Comparison of ENCODE assay signal across 29 cellular contexts in the genomic region with DNA sequence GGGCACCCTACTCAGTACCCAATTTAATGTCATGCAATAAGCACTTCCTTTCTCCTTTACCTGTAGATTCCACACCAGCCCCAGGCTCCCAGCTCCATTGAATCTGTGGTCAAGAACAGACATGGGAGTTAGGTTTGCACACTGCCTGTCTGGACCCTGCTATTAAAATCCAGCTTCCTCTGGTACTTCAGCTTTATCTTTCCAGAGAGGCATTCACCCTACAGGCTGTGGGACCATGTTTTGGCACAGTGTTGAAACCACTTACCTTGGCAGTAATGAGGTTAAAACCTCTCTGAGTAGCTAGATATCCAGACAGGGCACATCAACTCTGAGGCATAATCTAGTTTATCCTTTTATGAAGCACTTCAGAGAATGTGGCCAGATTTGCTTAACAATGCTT.
"Had no signal": no experiment of that assay in that cellular context is flagged by ENCODE, and none has a peak within 500 bp of the region (broad histone marks: within the 10 kb centered on the region; RNA-seq: fewer than 3 reads in every experiment).

No MANE protein-coding gene starts in this region.

- H3K36me3 ChIP-seq: MG63, SJSA1 had no signal

- ATAC-seq: activated CD8-positive, alpha-beta memory T cell treated with anti-CD3 and anti-CD28 coated beads, Interleukin-2, amount 10 ng/mL, durations not matched to agents 7 days and 5 days; activated naive CD8-positive, alpha-beta T cell treated with anti-CD3 and anti-CD28 coated beads, Interleukin-2, amount 50 U/mL, for 24 hours had no signal

- H3K27ac ChIP-seq: SJSA1, VCaP had no signal

- DNase-seq: activated B cell treated with CpG ODN at 0.5 μM for 24 hours; activated CD4-positive, alpha-beta memory T cell treated with anti-CD3 and anti-CD28 coated beads, Interleukin-2, amount 10 ng/mL, durations not matched to agents 7 days and 5 days; activated CD4-positive, alpha-beta T cell treated with anti-CD3 and anti-CD28 coated beads for 4 hours; activated CD4-positive, alpha-beta T cell treated with anti-CD3 and anti-CD28 coated beads, Interleukin-2, amount 50 U/mL, for 1 hour; activated CD4-positive, CD25-positive, alpha-beta regulatory T cell treated with anti-CD3 and anti-CD28 coated beads, Interleukin-2, amount 50 U/mL, for 72 hours; activated CD8-positive, alpha-beta memory T cell treated with anti-CD3 and anti-CD28 coated beads for 24 hours; activated CD8-positive, alpha-beta memory T cell treated with anti-CD3 and anti-CD28 coated beads, Interleukin-2, amount 10 ng/mL, durations not matched to agents 7 days and 5 days; activated CD8-positive, alpha-beta memory T cell treated with anti-CD3 and anti-CD28 coated beads, Interleukin-2, amount 50 U/mL, for 48 hours; activated effector memory CD4-positive, alpha-beta T cell treated with Interleukin-2 at 50 U/mL for 16 hours; activated naive CD4-positive, alpha-beta T cell treated with anti-CD3 and anti-CD28 coated beads, Interleukin-2, amount 10 ng/mL, durations not matched to agents 7 days and 5 days; activated naive CD8-positive, alpha-beta T cell treated with anti-CD3 and anti-CD28 coated beads, Interleukin-2, amount 50 U/mL, for 24 hours; activated T-cell treated with anti-CD3 and anti-CD28 coated beads, Interleukin-2, amount 50 U/mL, for 48 hours; anterior cingulate cortex; Kasumi-1; KG1; MG63; MV-4-11; NCI-H1105; NCI-H1417 treated with DMSO at 0.1 percent for 48 hours; NCI-H187 treated with DMSO at 0.1 percent for 48 hours; NCI-H2081; NCI-H2171; NCI-H510A; NCI-H526 treated with DMSO at 0.1 percent for 48 hours; NCI-H774; SHP77 treated with DMSO at 0.1 percent for 48 hours; SK-N-SH had no signal

- H3K27me3 ChIP-seq: MG63, SJSA1 had no signal

- H3K4me1 ChIP-seq: SJSA1 had no signal

- H3K9me3 ChIP-seq: MG63, SJSA1, SK-N-SH had no signal

- H3K4me3 ChIP-seq: MG63, SJSA1 had no signal

- H3K9ac ChIP-seq: SK-N-SH had no signal

- H3K9me2 ChIP-seq: SK-N-SH had no signal

- H3K4me2 ChIP-seq: SK-N-SH had no signal
